Comparison of ENCODE assay signal across 20 cellular contexts in genomic region chr19:13505164-13505695, GRCh38. TPM values are rescaled to one million over a fixed set of nuclear protein-coding genes. Genes with fewer than 3 reads are reported as not detected.
DNase-seq lines count a peak whose midpoint lies in the region; ATAC-seq and TF ChIP-seq lines count a peak whose summit lies in the region.
"Had no signal": no experiment of that assay in that cellular context is flagged by ENCODE, and none has a peak within 500 bp of the region (broad histone marks: within the 10 kb centered on the region; RNA-seq: fewer than 3 reads in every experiment).

No MANE protein-coding gene starts in this region.

- H3K4me3 Mint-ChIP-seq in natural killer cell (peak overlapping the region; percentile 17), naive B cell (peak overlapping the region in 7 of 8 donors; percentile 19 to 86 (median 68))
- no peak overlapping the region for H3K4me3 Mint-ChIP-seq in natural killer cell treated with Interleukin-12 subunit alpha and Interleukin-12 subunit beta and Interleukin-15 and Interleukin-18, amount 100 ng/mL, for 72 hours
- H3K4me3 Mint-ChIP-seq: activated T-helper 17 cell treated with anti-CD3 and anti-CD28 coated beads, Interleukin-2, amount 50 U/mL, for 72 hours; stimulated activated memory B cell treated with anti-CD40 and anti-IgM and Interleukin-4, amounts not matched to agents 10 μg/mL and 1 μg/mL and 100 μg/mL, for 72 hours had no signal

- no peak for ATAC-seq in natural killer cell
- no peak for ATAC-seq in natural killer cell treated with Interleukin-12 subunit alpha and Interleukin-12 subunit beta and Interleukin-15 and Interleukin-18, amount 100 ng/mL, for 72 hours
- ATAC-seq in naive B cell (ENCODE audit: low read depth in 2 of 2): no peak
- ATAC-seq in GM18498 (IDR thresholded peaks at IDR 0.05; ENCODE audit: unreplicated experiment): no peak
- ATAC-seq: activated T-helper 17 cell treated with anti-CD3 and anti-CD28 coated beads, Interleukin-2, amount 50 U/mL, for 72 hours; heart right ventricle; left colon; psoas muscle; stimulated activated memory B cell treated with anti-CD40 and anti-IgM and Interleukin-4, amounts not matched to agents 10 μg/mL and 1 μg/mL and 100 μg/mL, for 72 hours had no signal

- intact Hi-C loops in natural killer cell (cut with micrococcal nuclease): no loop called here
- intact Hi-C loops in dorsolateral prefrontal cortex (cut with DNase I): loop anchor here in 1 of 2 donors (5.0 to 10.0 kb wide), 2 partner anchors 52 to 230 kb away; no protein-coding TSS in a partner anchor

- H3K27ac Mint-ChIP-seq in natural killer cell: no peak overlapping the region
- no peak overlapping the region for H3K27ac Mint-ChIP-seq in natural killer cell treated with Interleukin-12 subunit alpha and Interleukin-12 subunit beta and Interleukin-15 and Interleukin-18, amount 100 ng/mL, for 72 hours
- H3K27ac Mint-ChIP-seq in naive B cell: no peak overlapping the region
- H3K27ac Mint-ChIP-seq: activated T-helper 17 cell treated with anti-CD3 and anti-CD28 coated beads, Interleukin-2, amount 50 U/mL, for 72 hours; stimulated activated memory B cell treated with anti-CD40 and anti-IgM and Interleukin-4, amounts not matched to agents 10 μg/mL and 1 μg/mL and 100 μg/mL, for 72 hours had no signal

- peaks cover 0 to 36% (median 4%) of the 10 kb centered on the region in 45 donors for H3K27me3 ChIP-seq in dorsolateral prefrontal cortex

- H3K27ac ChIP-seq in dorsolateral prefrontal cortex: peak overlapping the region in 45 of 59 donors; percentile 15 to 93 (median 83)
- H3K27ac ChIP-seq: adrenal gland, heart right ventricle, psoas muscle, RWPE1, upper lobe of left lung had no signal

- TF ChIP-seq CTCF in natural killer cell (IDR thresholded peaks at IDR 0.05) (no peak), dorsolateral prefrontal cortex (IDR thresholded peaks at IDR 0.05 in 54 of 56, conservative IDR thresholded peaks at IDR 0.05 in 2 of 56; ENCODE audit: low read depth in 1 of 56, partially characterized antibody in 56 of 56) (no peak)

- H3K9me3 Mint-ChIP-seq in natural killer cell: no peaks in the 10 kb centered on the region
- H3K9me3 Mint-ChIP-seq in natural killer cell treated with Interleukin-12 subunit alpha and Interleukin-12 subunit beta and Interleukin-15 and Interleukin-18, amount 100 ng/mL, for 72 hours: no peaks in the 10 kb centered on the region
- peaks cover 3 to 15% (median 7%) of the 10 kb centered on the region in 7 donors for H3K9me3 Mint-ChIP-seq in naive B cell
- H3K9me3 Mint-ChIP-seq: activated T-helper 17 cell treated with anti-CD3 and anti-CD28 coated beads, Interleukin-2, amount 50 U/mL, for 72 hours had no signal

- H3K27me3 Mint-ChIP-seq in natural killer cell (ENCODE audit: low read depth in 2 of 2) (peaks cover 37 to 55% of the 10 kb centered on the region in 2 donors), naive B cell (peaks cover 57 to 75% (median 72%) of the 10 kb centered on the region in 3 donors)
- H3K27me3 Mint-ChIP-seq in natural killer cell treated with Interleukin-12 subunit alpha and Interleukin-12 subunit beta and Interleukin-15 and Interleukin-18, amount 100 ng/mL, for 72 hours: peaks cover 42 to 63% of the 10 kb centered on the region in 2 donors

- H3K4me1 Mint-ChIP-seq in natural killer cell (peaks cover 0 to 4% of the 10 kb centered on the region in 2 donors), naive B cell (peaks cover 0 to 14% (median 0%) of the 10 kb centered on the region in 3 donors)
- peaks cover 0 to 3% of the 10 kb centered on the region in 2 donors for H3K4me1 Mint-ChIP-seq in natural killer cell treated with Interleukin-12 subunit alpha and Interleukin-12 subunit beta and Interleukin-15 and Interleukin-18, amount 100 ng/mL, for 72 hours (ENCODE audit: low read depth in 2 of 2)
- H3K4me1 Mint-ChIP-seq: activated T-helper 17 cell treated with anti-CD3 and anti-CD28 coated beads, Interleukin-2, amount 50 U/mL, for 72 hours had no signal

- H3K36me3 Mint-ChIP-seq in natural killer cell: no peaks in the 10 kb centered on the region
- H3K36me3 Mint-ChIP-seq in natural killer cell treated with Interleukin-12 subunit alpha and Interleukin-12 subunit beta and Interleukin-15 and Interleukin-18, amount 100 ng/mL, for 72 hours: no peaks in the 10 kb centered on the region
- peaks cover 0 to 10% of the 10 kb centered on the region in 2 donors for H3K36me3 Mint-ChIP-seq in naive B cell

- H3K4me3 ChIP-seq in dorsolateral prefrontal cortex: peak overlapping the region in 58 of 59 donors; percentile 19 to 83 (median 68)

- DNase-seq in natural killer cell: no peak
- DNase-seq in natural killer cell treated with Interleukin-12 subunit alpha and Interleukin-12 subunit beta and Interleukin-15 and Interleukin-18, amount 100 ng/mL, for 72 hours (ENCODE audit: low spot score): no peak
- peak in 1 of 10 donors; percentile 40 for DNase-seq in dorsolateral prefrontal cortex
- no peak for DNase-seq in naive B cell
- DNase-seq in SK-N-DZ (ENCODE audit: low spot score): no peak
- no peak for DNase-seq in A172 (ENCODE audit: low spot score)
- DNase-seq in NCI-H2227 (lab: John Stamatoyannopoulos, UW; ENCODE audit: unreplicated experiment): no peak
- DNase-seq: adrenal gland; effector CD4-positive, alpha-beta T cell; heart right ventricle; left colon; MM.1S; NCI-H1694; psoas muscle; T-helper 1 cell had no signal

RNA-seq across cellular contexts. Expression of gene CACNA1A, which starts 1.0 kb away (rescaled TPM):
- total RNA-seq in natural killer cell: under 1 TPM; 0.59 to 0.85 (median 0.75) TPM
- total RNA-seq in natural killer cell treated with Interleukin-12 subunit alpha and Interleukin-12 subunit beta and Interleukin-15 and Interleukin-18, amount 100 ng/mL, for 72 hours: under 1 TPM; 0.26 to 0.86 TPM
- total RNA-seq in dorsolateral prefrontal cortex: 100 to 1,000 TPM in 119 of 120 experiments, 10 to 100 TPM in 1; 82.6 to 384 (median 222) TPM
- 1 to 10 TPM in 3 of 6 donors, under 1 TPM in 3; 0.24 to 2.2 (median 1.3) TPM for polyA plus RNA-seq in naive B cell (ENCODE audit: low read depth in 6 of 6)
- polyA plus RNA-seq in SK-N-DZ (2014; cell fraction: cytosol; rRNA removed): not detected in 2 replicates
- 0.05 and 0.46 TPM in 2 replicates for polyA plus RNA-seq in SK-N-DZ (2014; cell fraction: nucleus; rRNA removed)
- 0.24 and 3.4 TPM in 2 replicates for total RNA-seq in A172 (2014; rRNA removed; shearing (Covaris generic))

Comparison
In these comparisons a context has a peak if more than half of its experiments do, and no peak if none do; other contexts are left out.
1. RNA of gene CACNA1A, which starts 1.0 kb away (total RNA-seq): 82.6 to 384 TPM in dorsolateral prefrontal cortex; 0.24 to 3.4 TPM in A172, 0.26 to 0.86 TPM in natural killer cell treated with Interleukin-12 subunit alpha and Interleukin-12 subunit beta and Interleukin-15 and Interleukin-18, amount 100 ng/mL, for 72 hours and 0.59 to 0.85 TPM in natural killer cell; every median in the first group is over 10 times any median in the second.